In genomic region chr1:115976900-115977480, GRCh38 we compare ENCODE assay signal across 8 cellular contexts. TPM values are rescaled to one million over a fixed set of nuclear protein-coding genes. Genes with fewer than 3 reads are reported as not detected.
DNase-seq lines count a peak whose midpoint lies in the region; ATAC-seq and TF ChIP-seq lines count a peak whose summit lies in the region.

No MANE protein-coding gene starts in this region.

- in situ Hi-C loops in brain microvascular endothelial cell (cut with HindIII; ENCODE audit: low pct_ligation_motif_present, low sequenced_read_pairs) = no loop called here

- no peak overlapping the region for H3K27ac ChIP-seq in brain microvascular endothelial cell
- H3K27ac ChIP-seq in thoracic aorta = peak overlapping the region; percentile 68 to 75

- 27 to 34% methylated on average over 12 to 18 of the region's 18 CpGs for WGBS in lower leg skin, 2 donors

- DNase-seq in AG08396 (ENCODE audit: low spot score) (peak; percentile 10), brain microvascular endothelial cell (no peak), lower leg skin (ENCODE audit: low spot score in 2 of 2) (no peak), thoracic aorta (ENCODE audit: low spot score) (no peak)

- ATAC-seq in HG03354 (IDR thresholded peaks at IDR 0.05; ENCODE audit: poor library complexity, severe bottlenecking, unreplicated experiment) (peak; percentile 26), thoracic aorta (ENCODE audit: insufficient number of reproducible peaks, low FRiP score, low read depth) (no peak), HG03439 (IDR thresholded peaks at IDR 0.05; ENCODE audit: unreplicated experiment) (no peak), GM21360 (IDR thresholded peaks at IDR 0.05; ENCODE audit: unreplicated experiment) (no peak), GM19455 (IDR thresholded peaks at IDR 0.05; ENCODE audit: unreplicated experiment) (no peak)

- H3K9me3 ChIP-seq in thoracic aorta = no peaks in the 10 kb centered on the region

- peaks cover 18% of the 10 kb centered on the region for H3K27me3 ChIP-seq in brain microvascular endothelial cell (replicated peaks)
- H3K27me3 ChIP-seq in thoracic aorta (replicated peaks; ENCODE audit: insufficient read depth) = no peaks in the 10 kb centered on the region

- H3K36me3 ChIP-seq in brain microvascular endothelial cell (replicated peaks) = no peaks in the 10 kb centered on the region
- no peaks in the 10 kb centered on the region for H3K36me3 ChIP-seq in thoracic aorta

- peak overlapping the region; percentile 62 for H3K4me3 ChIP-seq in brain microvascular endothelial cell (ENCODE audit: low read depth, low read length)
- peak overlapping the region; percentile 83 for H3K4me3 ChIP-seq in lower leg skin (ENCODE audit: low read depth, poor library complexity, severe bottlenecking)
- peak overlapping the region; percentile 80 for H3K4me3 ChIP-seq in thoracic aorta

- TF ChIP-seq CTCF in brain microvascular endothelial cell (IDR thresholded peaks at IDR 0.05; ENCODE audit: low read depth, low read length, missing control alignments) = no peak
- TF ChIP-seq CTCF in lower leg skin (IDR thresholded peaks at IDR 0.05) = no peak
- no peak for TF ChIP-seq CTCF in thoracic aorta (IDR thresholded peaks at IDR 0.05)

- peaks cover 9 to 18% of the 10 kb centered on the region in 2 donors for H3K4me1 ChIP-seq in thoracic aorta (ENCODE audit: control insufficient read depth in 1 of 2, low read depth in 2 of 2)

- intact Hi-C loops in lower leg skin (cut with DNase I; ENCODE audit: low total_unique reads) = loop anchor here (2.0 to 5.0 kb wide), 2 partner anchors 48 to 165 kb away; no protein-coding TSS in a partner anchor

- no peak for TF ChIP-seq POLR2A in lower leg skin (IDR thresholded peaks at IDR 0.05)

RNA-seq across cellular contexts. Expression of gene SLC22A15, which starts 0.7 kb away (rescaled TPM):
- total RNA-seq in lower leg skin (10 to 100 TPM in 3 of 4 donors, 1 to 10 TPM in 1; 7.9 to 11.5 (median 10.5) TPM), thoracic aorta (10 to 100 TPM in 1 of 2 donors, 1 to 10 TPM in 1; 7.3 to 11.9 TPM)
